8 cellular contexts compared by ENCODE assay signal in genomic region chr1:31715097-31715872, GRCh38. TPM values are rescaled to one million over a fixed set of nuclear protein-coding genes. Genes with fewer than 3 reads are reported as not detected.
A peak's percentile ranks its signal among the peaks of the same experiment; 100 is the strongest.
DNase-seq lines count a peak whose midpoint lies in the region; ATAC-seq and TF ChIP-seq lines count a peak whose summit lies in the region.

No MANE protein-coding gene starts in this region.

- WGBS in ovary, 3 donors, result 1% methylated on average over 35 to 43 of the region's 43 CpGs

- CTCF ChIA-PET in CD8-positive, alpha-beta T cell (lab: Charles Lee), result interaction anchor here (0.6 to 4.6 kb wide), 7 partner anchors 10 to 98 kb away, joined by 3 to 20 read pairs (median 4); partner anchors contain the start of gene COL16A1
- CTCF ChIA-PET in HEK293 (lab: Yijun Ruan, JAX), result interaction anchor here (0.6 to 7.7 kb wide), 32 partner anchors 7 to 544 kb away, joined by 3 to 77 read pairs (median 5); partner anchors contain the start of gene COL16A1

- peak overlapping the region; percentile 71 for H3K4me3 Mint-ChIP-seq in CD8-positive, alpha-beta T cell

- no peaks in the 10 kb centered on the region for H3K36me3 ChIP-seq in CD8-positive, alpha-beta T cell (ENCODE audit: insufficient read depth, low read length)
- H3K36me3 ChIP-seq in HEK293 (ENCODE audit: control insufficient read depth in 2 of 2, insufficient read depth in 1 of 2, low read length in 2 of 2) (no peaks in the 10 kb centered on the region), OCI-LY1 (ENCODE audit: insufficient read depth, low read length) (no peaks in the 10 kb centered on the region), left ventricle myocardium inferior (no peaks in the 10 kb centered on the region), ovary (no peaks in the 10 kb centered on the region)

- H3K4me3 ChIP-seq in CD8-positive, alpha-beta T cell (ENCODE audit: low read depth, low read length), result peak overlapping the region; percentile 30
- H3K4me3 ChIP-seq in HEK293 (ENCODE audit: low read depth, low read length), result no peak overlapping the region
- H3K4me3 ChIP-seq in OCI-LY1 (ENCODE audit: low read depth, low read length, poor library complexity, severe bottlenecking), result peak overlapping the region; percentile 24
- H3K4me3 ChIP-seq in left ventricle myocardium inferior, result peak overlapping the region; percentile 69
- H3K4me3 ChIP-seq in ovary, result peak overlapping the region; percentile 33

- intact Hi-C loops in CD8-positive, alpha-beta T cell (cut with DNase I, micrococcal nuclease), result loop anchor here in 1 of 2 experiments (2.0 kb wide), 2 partner anchors 74 to 348 kb away; no protein-coding TSS in a partner anchor
- intact Hi-C loops in left ventricle myocardium inferior (cut with micrococcal nuclease) (loop anchor here (10.0 kb wide), 1 partner anchor 70 kb away; no protein-coding TSS in a partner anchor), ovary (cut with DNase I) (loop anchor here in 1 of 4 donors (5.0 kb wide), 1 partner anchor 77 kb away; no protein-coding TSS in a partner anchor)

- POLR2A ChIA-PET in CD8-positive, alpha-beta T cell (lab: Charles Lee), result no interaction called here
- POLR2A ChIA-PET in HEK293 (lab: Yijun Ruan, JAX), result interaction anchor here (0.9 kb wide), 1 partner anchor 51 kb away, joined by 3 read pairs; no protein-coding TSS in a partner anchor

- no peaks in the 10 kb centered on the region for H3K9me3 Mint-ChIP-seq in CD8-positive, alpha-beta T cell

- no peak overlapping the region for H3K9ac ChIP-seq in OCI-LY1 (ENCODE audit: low read length)

- H3K4me1 ChIP-seq in CD8-positive, alpha-beta T cell (ENCODE audit: insufficient read depth, low read length), result peaks cover 19% of the 10 kb centered on the region
- H3K4me1 ChIP-seq in HEK293 (ENCODE audit: control insufficient read depth, insufficient read depth, low read length) (no peaks in the 10 kb centered on the region), OCI-LY1 (ENCODE audit: insufficient read depth, low read length, severe bottlenecking) (peaks cover 12% of the 10 kb centered on the region), left ventricle myocardium inferior (peaks cover 42% of the 10 kb centered on the region), ovary (ENCODE audit: insufficient read depth) (peaks cover 17% of the 10 kb centered on the region)

- DNase-seq in CD8-positive, alpha-beta T cell, result peak in 3 of 7 experiments; percentile 21 to 33 (median 25)
- peak in 55 of 58 donors; percentile 20 to 86 (median 58) for DNase-seq in anterior cingulate cortex (lab: John Stamatoyannopoulos, UW)
- peak; percentile 95 for DNase-seq in left ventricle myocardium inferior
- DNase-seq in ovary, result peak; percentile 96 to 98 (median 96)

- TF ChIP-seq CTCF in CD8-positive, alpha-beta T cell (IDR thresholded peaks at IDR 0.05), result peak; percentile 32
- peak; percentile 64 for TF ChIP-seq CTCF in HEK293 (tag by site-specific recombination; IDR thresholded peaks at IDR 0.05)
- TF ChIP-seq CTCF in OCI-LY1 (IDR thresholded peaks at IDR 0.05; ENCODE audit: low read length), result peak; percentile 30; the same call in 1 of the 2 replicates
- TF ChIP-seq CTCF in left ventricle myocardium inferior (IDR thresholded peaks at IDR 0.05; ENCODE audit: borderline replicate concordance), result peak; percentile 94
- peak; percentile 91 to 93 (median 91) for TF ChIP-seq CTCF in ovary (IDR thresholded peaks at IDR 0.05)

- no peaks in the 10 kb centered on the region for H3K79me2 ChIP-seq in OCI-LY1 (ENCODE audit: insufficient read depth, low read length)

- H3K27me3 Mint-ChIP-seq in CD8-positive, alpha-beta T cell (ENCODE audit: low read depth), result peaks cover 60% of the 10 kb centered on the region

- no peaks in the 10 kb centered on the region for H3K9me2 ChIP-seq in OCI-LY1 (ENCODE audit: low read depth, low read length)

- peaks cover 12% of the 10 kb centered on the region for H3K27me3 ChIP-seq in CD8-positive, alpha-beta T cell (ENCODE audit: insufficient read depth, low read length)
- H3K27me3 ChIP-seq in OCI-LY1 (ENCODE audit: insufficient read depth, low read length) (peaks cover 6% of the 10 kb centered on the region; the same call in 1 of the 2 replicates), left ventricle myocardium inferior (ENCODE audit: low read depth) (peaks cover 4% of the 10 kb centered on the region), ovary (no peaks in the 10 kb centered on the region)

- no peak overlapping the region for H3K27ac ChIP-seq in CD8-positive, alpha-beta T cell (ENCODE audit: low read depth, low read length)
- no peak overlapping the region for H3K27ac ChIP-seq in HEK293 (ENCODE audit: extremely low read depth, low read depth, low read length)
- H3K27ac ChIP-seq in OCI-LY1 (ENCODE audit: low read depth, low read length, poor library complexity, severe bottlenecking), result no peak overlapping the region
- H3K27ac ChIP-seq in left ventricle myocardium inferior (replicated peaks), result peak overlapping the region; percentile 99
- peak overlapping the region; percentile 92 to 97 for H3K27ac ChIP-seq in ovary

- H3K4me2 ChIP-seq in OCI-LY1 (ENCODE audit: low read length), result peak overlapping the region; percentile 59

- H4K20me1 ChIP-seq in OCI-LY1 (ENCODE audit: insufficient read depth, low read length), result no peaks in the 10 kb centered on the region

- H3K9me3 ChIP-seq in CD8-positive, alpha-beta T cell (ENCODE audit: low read length), result no peaks in the 10 kb centered on the region
- H3K9me3 ChIP-seq in HEK293 (ENCODE audit: control insufficient read depth, insufficient read depth, low read depth, low read length) (no peaks in the 10 kb centered on the region), OCI-LY1 (ENCODE audit: low read length) (no peaks in the 10 kb centered on the region), left ventricle myocardium inferior (replicated peaks) (no peaks in the 10 kb centered on the region), ovary (no peaks in the 10 kb centered on the region)

- H3K36me3 Mint-ChIP-seq in CD8-positive, alpha-beta T cell, result no peaks in the 10 kb centered on the region

- H3F3A ChIP-seq in OCI-LY1 (ENCODE audit: insufficient read depth, low read length), result no peaks in the 10 kb centered on the region

- peaks cover 11% of the 10 kb centered on the region for H3K4me1 Mint-ChIP-seq in CD8-positive, alpha-beta T cell (ENCODE audit: low read depth)

- TF ChIP-seq POLR2A in ovary (IDR thresholded peaks at IDR 0.05), result peak; percentile 62

- no peak overlapping the region for H3K27ac Mint-ChIP-seq in CD8-positive, alpha-beta T cell

- peak; percentile 64 for ATAC-seq in CD8-positive, alpha-beta T cell
- ATAC-seq in HG03520 (IDR thresholded peaks at IDR 0.05; ENCODE audit: unreplicated experiment) (no peak), HG03175 (IDR thresholded peaks at IDR 0.05; ENCODE audit: unreplicated experiment) (no peak)

- no peak for TF ChIP-seq EP300 in ovary (IDR thresholded peaks at IDR 0.05)

- H2AFZ ChIP-seq in OCI-LY1 (ENCODE audit: low read length), result no peak overlapping the region

TF ChIP-seq in HEK293, 187 proteins besides CTCF, POLR2A, EP300 and RAD21 (continues in another document):
- no peak for TF ChIP-seq MYNN (tag by site-specific recombination; IDR thresholded peaks at IDR 0.05; ENCODE audit: borderline replicate concordance)
- TF ChIP-seq BCL11B (tag by site-specific recombination; IDR thresholded peaks at IDR 0.05; ENCODE audit: low read depth), result no peak
- no peak for TF ChIP-seq SALL2 (tag by site-specific recombination; IDR thresholded peaks at IDR 0.05; ENCODE audit: borderline replicate concordance)
- no peak for TF ChIP-seq TCF7L2 (IDR thresholded peaks at IDR 0.05; ENCODE audit: borderline replicate concordance, low read depth, low read length)
- no peak for TF ChIP-seq INSM2 (tag by site-specific recombination; IDR thresholded peaks at IDR 0.05)
- peak; percentile 61 for TF ChIP-seq SP2 (tag by site-specific recombination; IDR thresholded peaks at IDR 0.05)
- TF ChIP-seq YY2 (tag by site-specific recombination; IDR thresholded peaks at IDR 0.05), result no peak
- TF ChIP-seq MZF1 (tag by site-specific recombination; IDR thresholded peaks at IDR 0.05; ENCODE audit: borderline replicate concordance), result no peak
- TF ChIP-seq ZBTB1 (tag by site-specific recombination; IDR thresholded peaks at IDR 0.05), result no peak
- no peak for TF ChIP-seq FEZF1 (tag by site-specific recombination; IDR thresholded peaks at IDR 0.05)
- no peak for TF ChIP-seq ZNF513 (tag by site-specific recombination; IDR thresholded peaks at IDR 0.05)
- TF ChIP-seq ZNF335 (tag by site-specific recombination; conservative IDR thresholded peaks at IDR 0.05), result peak; percentile 32

RNA-seq across cellular contexts. Expression of gene COL16A1, which starts 11.5 kb away (rescaled TPM):
- under 1 TPM in 1 of 2 experiments, not detected in 1; 0.92 TPM for total RNA-seq in CD8-positive, alpha-beta T cell
- total RNA-seq in left ventricle myocardium inferior, result 18.3 TPM
- 100 to 1,000 TPM in 5 of 7 donors, 10 to 100 TPM in 2; 64.4 to 237 (median 157) TPM for total RNA-seq in ovary
- 100 to 1,000 TPM in 1 of 2 donors, 10 to 100 TPM in 1; 19.8 to 194 TPM for polyA plus RNA-seq in ovary

RNA-seq across cellular contexts. Expression of gene ADGRB2, which starts 48.9 kb away (rescaled TPM):
- total RNA-seq in CD8-positive, alpha-beta T cell, result under 1 TPM; 0.25 to 0.79 TPM
- 12.1 TPM for total RNA-seq in left ventricle myocardium inferior
- total RNA-seq in ovary, result 1 to 10 TPM in 6 of 7 donors, under 1 TPM in 1; 0.48 to 7.2 (median 1.6) TPM
- 1 to 10 TPM in 1 of 2 donors, under 1 TPM in 1; 0.30 to 2.6 TPM for polyA plus RNA-seq in ovary

Comparison
In these comparisons a context has a peak if more than half of its experiments do, and no peak if none do; other contexts are left out.
1. H3K27ac ChIP-seq: peak in left ventricle myocardium inferior (single experiment) and ovary (2 of 2); none in CD8-positive, alpha-beta T cell (single experiment), HEK293 (single experiment) and OCI-LY1 (single experiment).
2. CTCF ChIP-seq: peak in every context shown above with its lines; median percentile 94 in left ventricle myocardium inferior; 91 in ovary; 64 in HEK293; 32 in CD8-positive, alpha-beta T cell; 30 in OCI-LY1.
3. RNA of gene COL16A1, which starts 11.5 kb away (total RNA-seq): 64.4 to 237 TPM in ovary and 18.3 TPM in left ventricle myocardium inferior (single experiment); 0.92 TPM in CD8-positive, alpha-beta T cell; every median in the first group is over 10 times any median in the second.